In genomic region chr22:46598224-46598623, GRCh38 we compare ENCODE assay signal across 26 cellular contexts. TPM values are rescaled to one million over a fixed set of nuclear protein-coding genes. Genes with fewer than 3 reads are reported as not detected.
DNase-seq lines count a peak whose midpoint lies in the region; ATAC-seq and TF ChIP-seq lines count a peak whose summit lies in the region.
"Had no signal": no experiment of that assay in that cellular context is flagged by ENCODE, and none has a peak within 500 bp of the region (broad histone marks: within the 10 kb centered on the region; RNA-seq: fewer than 3 reads in every experiment).

No MANE protein-coding gene starts in this region.

- H3K27ac ChIP-seq in KOPT-K1 (ENCODE audit: low read depth, low read length, poor library complexity, severe bottlenecking) (peak overlapping the region; percentile 44), stomach (peak overlapping the region in 3 of 5 donors; percentile 27 to 57 (median 38))
- H3K27ac ChIP-seq: 22Rv1, parathyroid adenoma, uterus had no signal

- H3K27me3 Mint-ChIP-seq in T-helper 2 cell treated with Interferon-gamma antibody and Interleukin-4, amounts not matched to agents 5 μg/mL and 100 μg/mL, for 36 hours (ENCODE audit: low read depth), result no peaks in the 10 kb centered on the region
- peaks cover 7% of the 10 kb centered on the region for H3K27me3 Mint-ChIP-seq in glutamatergic neuron (ENCODE audit: unreplicated experiment)
- H3K27me3 Mint-ChIP-seq: CD4-positive, alpha-beta memory T cell; natural killer cell treated with Interleukin-12 subunit alpha and Interleukin-12 subunit beta and Interleukin-15 and Interleukin-18, amount 100 ng/mL, for 72 hours had no signal

- no peaks in the 10 kb centered on the region for H3K36me3 ChIP-seq in KOPT-K1 (ENCODE audit: insufficient read depth, low read length)
- no peaks in the 10 kb centered on the region for H3K36me3 ChIP-seq in stomach
- H3K36me3 ChIP-seq: spleen, uterus had no signal

- no peaks in the 10 kb centered on the region for H3K27me3 ChIP-seq in stomach
- H3K27me3 ChIP-seq: spleen, uterus had no signal

- peaks cover 5% of the 10 kb centered on the region for H3K4me1 Mint-ChIP-seq in T-helper 2 cell treated with Interferon-gamma antibody and Interleukin-4, amounts not matched to agents 5 μg/mL and 100 μg/mL, for 36 hours (ENCODE audit: low read depth)
- peaks cover 6% of the 10 kb centered on the region for H3K4me1 Mint-ChIP-seq in glutamatergic neuron (ENCODE audit: low read depth, unreplicated experiment)

- intact Hi-C loops in stomach (cut with DNase I; ENCODE audit: low total_unique reads), result no loop called here

- peaks cover 28 to 78% (median 50%) of the 10 kb centered on the region in 4 donors for H3K4me1 ChIP-seq in stomach
- H3K4me1 ChIP-seq: uterus had no signal

- no peak for ATAC-seq in HG02610 (IDR thresholded peaks at IDR 0.05; ENCODE audit: unreplicated experiment)
- ATAC-seq: GM23338; natural killer cell treated with Interleukin-12 subunit alpha and Interleukin-12 subunit beta and Interleukin-15 and Interleukin-18, amount 100 ng/mL, for 72 hours; PC-3; right cardiac atrium had no signal

- H3K36me3 Mint-ChIP-seq in T-helper 2 cell treated with Interferon-gamma antibody and Interleukin-4, amounts not matched to agents 5 μg/mL and 100 μg/mL, for 36 hours (ENCODE audit: low read depth), result no peaks in the 10 kb centered on the region
- no peaks in the 10 kb centered on the region for H3K36me3 Mint-ChIP-seq in glutamatergic neuron (ENCODE audit: unreplicated experiment)
- H3K36me3 Mint-ChIP-seq: CD4-positive, alpha-beta memory T cell; natural killer cell treated with Interleukin-12 subunit alpha and Interleukin-12 subunit beta and Interleukin-15 and Interleukin-18, amount 100 ng/mL, for 72 hours had no signal

- no peak for TF ChIP-seq EP300 in stomach (IDR thresholded peaks at IDR 0.05)

- peak overlapping the region; percentile 56 for H3K27ac Mint-ChIP-seq in T-helper 2 cell treated with Interferon-gamma antibody and Interleukin-4, amounts not matched to agents 5 μg/mL and 100 μg/mL, for 36 hours
- H3K27ac Mint-ChIP-seq in glutamatergic neuron (ENCODE audit: unreplicated experiment), result peak overlapping the region; percentile 8
- H3K27ac Mint-ChIP-seq: CD4-positive, alpha-beta memory T cell; GM23338 had no signal

- no peaks in the 10 kb centered on the region for H3K9me3 Mint-ChIP-seq in T-helper 2 cell treated with Interferon-gamma antibody and Interleukin-4, amounts not matched to agents 5 μg/mL and 100 μg/mL, for 36 hours
- peaks cover 5% of the 10 kb centered on the region for H3K9me3 Mint-ChIP-seq in glutamatergic neuron (ENCODE audit: unreplicated experiment)
- H3K9me3 Mint-ChIP-seq: CD4-positive, alpha-beta memory T cell; GM23338; natural killer cell treated with Interleukin-12 subunit alpha and Interleukin-12 subunit beta and Interleukin-15 and Interleukin-18, amount 100 ng/mL, for 72 hours had no signal

- DNase-seq in T-helper 2 cell treated with Interferon-gamma antibody and Interleukin-4, amounts not matched to agents 5 μg/mL and 100 μg/mL, for 36 hours (ENCODE audit: low spot score), result no peak
- DNase-seq in T-helper 2 cell (no peak), glutamatergic neuron (no peak), stomach (no peak), NCI-H1694 treated with DMSO at 0.1 percent for 48 hours (lab: John Stamatoyannopoulos, UW) (no peak), glomerular visceral epithelial cell (ENCODE audit: extremely low spot score) (no peak)
- DNase-seq: activated CD4-positive, alpha-beta T cell treated with anti-CD3 and anti-CD28 coated beads, Interleukin-2, amount 50 U/mL, for 4 hours; activated naive CD4-positive, alpha-beta T cell treated with anti-CD3 and anti-CD28 coated beads, Interleukin-2, amount 50 U/mL, for 16 hours; CD4-positive, alpha-beta memory T cell; cortex of kidney; NCI-H1694; NCI-H2171 treated with DMSO at 0.1 percent for 48 hours; NCI-H524; NK-92 treated with Interleukin-12 subunit alpha and Interleukin-12 subunit beta, amount 100 ng/mL, for 24 hours; PC-3; SHP77; T-helper 9 cell; uterus had no signal

- H3K4me3 ChIP-seq in stomach, result no peak overlapping the region
- H3K4me3 ChIP-seq: GM23338, spleen, uterus had no signal

- no peak overlapping the region for H3K4me3 Mint-ChIP-seq in T-helper 2 cell treated with Interferon-gamma antibody and Interleukin-4, amounts not matched to agents 5 μg/mL and 100 μg/mL, for 36 hours
- H3K4me3 Mint-ChIP-seq in glutamatergic neuron (ENCODE audit: unreplicated experiment), result peak overlapping the region; percentile 7
- H3K4me3 Mint-ChIP-seq: CD4-positive, alpha-beta memory T cell; GM23338; natural killer cell treated with Interleukin-12 subunit alpha and Interleukin-12 subunit beta and Interleukin-15 and Interleukin-18, amount 100 ng/mL, for 72 hours had no signal

- no peaks in the 10 kb centered on the region for H3K9me3 ChIP-seq in KOPT-K1 (ENCODE audit: insufficient read depth, low read length, poor library complexity, severe bottlenecking)
- H3K9me3 ChIP-seq in stomach, result no peaks in the 10 kb centered on the region
- H3K9me3 ChIP-seq: spleen, uterus had no signal

- TF ChIP-seq CTCF in glutamatergic neuron (IDR thresholded peaks at IDR 0.05; ENCODE audit: partially characterized antibody, unreplicated experiment) (no peak), stomach (IDR thresholded peaks at IDR 0.05) (no peak)

- TF ChIP-seq POLR2A in stomach (IDR thresholded peaks at IDR 0.05), result no peak

- 74 to 85% (median 80%) methylated on average over 7 of the region's 7 CpGs for WGBS in stomach, 5 donors

RNA-seq across cellular contexts. Expression of gene GRAMD4, which starts 22.0 kb away (rescaled TPM):
- total RNA-seq in glutamatergic neuron (ENCODE audit: unreplicated experiment), result 85.7 TPM
- 100 to 1,000 TPM in 1 of 5 donors, 10 to 100 TPM in 4; 20.5 to 452 (median 30.9) TPM for total RNA-seq in stomach
- 10 to 100 TPM in 2 of 3 donors, 1 to 10 TPM in 1; 7.4 to 14.3 (median 13.7) TPM for polyA plus RNA-seq in stomach
